Comparison of ENCODE assay signal across 1 cellular context in genomic region chr17:77372444-77373297, GRCh38.
A peak's percentile ranks its signal among the peaks of the same experiment; 100 is the strongest.
TF ChIP-seq lines count a peak whose summit lies in the region.

No MANE protein-coding gene starts in this region.

TF ChIP-seq in HepG2, 621 proteins besides CTCF, POLR2A, EP300 and RAD21 (continued from another document and continues in another):
- TF ChIP-seq ZHX1 (CRISPR knock-in tag; IDR thresholded peaks at IDR 0.05; ENCODE audit: low read depth), result no peak
- TF ChIP-seq KDM1A (CRISPR knock-in tag; IDR thresholded peaks at IDR 0.05), result peak; percentile 13; the same call in 1 of the 2 replicates
- TF ChIP-seq NFE2L2 (IDR thresholded peaks at IDR 0.05; ENCODE audit: low read length), result no peak
- TF ChIP-seq ZNF318 (CRISPR knock-in tag; IDR thresholded peaks at IDR 0.05), result peak; percentile 87
- no peak for TF ChIP-seq ZSCAN30 (CRISPR knock-in tag; IDR thresholded peaks at IDR 0.05)
- peak; percentile 61 for TF ChIP-seq HNF1B (CRISPR knock-in tag; IDR thresholded peaks at IDR 0.05)
- no peak for TF ChIP-seq IKZF1 (IDR thresholded peaks at IDR 0.05)
- TF ChIP-seq SIN3A (IDR thresholded peaks at IDR 0.05; ENCODE audit: borderline replicate concordance, low read depth, low read length), result peak; percentile 66
- peak; percentile 87 for TF ChIP-seq HNRNPL (IDR thresholded peaks at IDR 0.05; ENCODE audit: low read depth, low read length)
- TF ChIP-seq RFXANK (CRISPR knock-in tag; IDR thresholded peaks at IDR 0.05), result peak; percentile 49; the same call in 1 of the 2 replicates
- peak; percentile 15; the same call in 1 of the 2 replicates for TF ChIP-seq TFE3 (CRISPR knock-in tag; IDR thresholded peaks at IDR 0.05)
- peak; percentile 77 for TF ChIP-seq IRF2 (CRISPR knock-in tag; IDR thresholded peaks at IDR 0.05)
- TF ChIP-seq, protein P1, sequence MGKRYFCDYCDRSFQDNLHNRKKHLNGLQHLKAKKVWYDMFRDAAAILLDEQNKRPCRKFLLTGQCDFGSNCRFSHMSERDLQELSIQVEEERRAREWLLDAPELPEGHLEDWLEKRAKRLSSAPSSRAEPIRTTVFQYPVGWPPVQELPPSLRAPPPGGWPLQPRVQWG (CRISPR knock-in tag; IDR thresholded peaks at IDR 0.05; ENCODE audit: borderline replicate concordance, low read depth), result no peak
- TF ChIP-seq MAZ (IDR thresholded peaks at IDR 0.05; ENCODE audit: borderline replicate concordance, low read depth, low read length), result peak; percentile 94
- peak; percentile 99 for TF ChIP-seq MAZ (CRISPR knock-in tag; IDR thresholded peaks at IDR 0.05; ENCODE audit: low read depth)
- TF ChIP-seq ZBTB3 (CRISPR knock-in tag; IDR thresholded peaks at IDR 0.05; ENCODE audit: borderline replicate concordance, low read depth), result peak; percentile 60; the same call in 1 of the 2 replicates
- peak; percentile 80; the same call in 1 of the 2 replicates for TF ChIP-seq ZSCAN20 (CRISPR knock-in tag; IDR thresholded peaks at IDR 0.05; ENCODE audit: borderline replicate concordance)
- TF ChIP-seq RARA (CRISPR knock-in tag; IDR thresholded peaks at IDR 0.05), result peak; percentile 62
- peak; percentile 41; the same call in 1 of the 2 replicates for TF ChIP-seq FOSL2 (CRISPR knock-in tag; IDR thresholded peaks at IDR 0.05)
- TF ChIP-seq, protein P2, sequence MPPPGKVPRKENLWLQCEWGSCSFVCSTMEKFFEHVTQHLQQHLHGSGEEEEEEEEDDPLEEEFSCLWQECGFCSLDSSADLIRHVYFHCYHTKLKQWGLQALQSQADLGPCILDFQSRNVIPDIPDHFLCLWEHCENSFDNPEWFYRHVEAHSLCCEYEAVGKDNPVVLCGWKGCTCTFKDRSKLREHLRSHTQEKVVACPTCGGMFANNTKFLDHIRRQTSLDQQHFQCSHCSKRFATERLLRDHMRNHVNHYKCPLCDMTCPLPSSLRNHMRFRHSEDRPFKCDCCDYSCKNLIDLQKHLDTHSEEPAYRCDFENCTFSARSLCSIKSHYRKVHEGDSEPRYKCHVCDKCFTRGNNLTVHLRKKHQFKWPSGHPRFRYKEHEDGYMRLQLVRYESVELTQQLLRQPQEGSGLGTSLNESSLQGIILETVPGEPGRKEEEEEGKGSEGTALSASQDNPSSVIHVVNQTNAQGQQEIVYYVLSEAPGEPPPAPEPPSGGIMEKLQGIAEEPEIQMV (CRISPR knock-in tag; IDR thresholded peaks at IDR 0.05; ENCODE audit: low read depth), result no peak
- TF ChIP-seq TGIF2 (CRISPR knock-in tag; IDR thresholded peaks at IDR 0.05), result peak; percentile 20; the same call in 1 of the 2 replicates
- peak; percentile 27; the same call in 1 of the 2 replicates for TF ChIP-seq STAG1 (CRISPR knock-in tag; IDR thresholded peaks at IDR 0.05)
- no peak; the same call in 1 of the 2 replicates for TF ChIP-seq ZNF234 (CRISPR knock-in tag; conservative IDR thresholded peaks at IDR 0.05)
- TF ChIP-seq ZNF205 (CRISPR knock-in tag; IDR thresholded peaks at IDR 0.05), result 0 out of 2 replicates have a peak, but pooled peaks have one; percentile 23
- TF ChIP-seq ZNF280B (CRISPR knock-in tag; IDR thresholded peaks at IDR 0.05; ENCODE audit: borderline replicate concordance), result peak; percentile 70
- no peak for TF ChIP-seq DDIT3 (CRISPR knock-in tag; IDR thresholded peaks at IDR 0.05)
- TF ChIP-seq ZNF567 (CRISPR knock-in tag; IDR thresholded peaks at IDR 0.05; ENCODE audit: borderline replicate concordance), result no peak; the same call in 1 of the 2 replicates
- TF ChIP-seq HOMEZ (CRISPR knock-in tag; IDR thresholded peaks at IDR 0.05; ENCODE audit: low read depth), result peak; percentile 46; the same call in 1 of the 2 replicates
- TF ChIP-seq, protein P3, sequence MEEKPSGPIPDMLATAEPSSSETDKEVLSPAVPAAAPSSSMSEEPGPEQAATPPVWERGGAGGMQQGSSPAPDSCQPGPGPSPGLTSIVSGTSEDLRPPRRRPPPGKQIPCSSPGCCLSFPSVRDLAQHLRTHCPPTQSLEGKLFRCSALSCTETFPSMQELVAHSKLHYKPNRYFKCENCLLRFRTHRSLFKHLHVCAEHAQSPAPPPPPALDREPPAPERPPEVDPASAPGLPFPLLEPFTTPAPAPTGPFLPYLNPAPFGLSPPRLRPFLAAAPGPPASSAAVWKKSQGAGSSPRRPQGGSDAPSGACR (CRISPR knock-in tag; IDR thresholded peaks at IDR 0.05), result no peak
- TF ChIP-seq ZNF138 (CRISPR knock-in tag; IDR thresholded peaks at IDR 0.05; ENCODE audit: low read depth), result peak; percentile 41; the same call in 1 of the 2 replicates
- peak; percentile 62 for TF ChIP-seq ASH2L (IDR thresholded peaks at IDR 0.05; ENCODE audit: insufficient read length, low read depth, low read length)
- TF ChIP-seq ZNF510 (CRISPR knock-in tag; IDR thresholded peaks at IDR 0.05; ENCODE audit: low read depth), result no peak
- TF ChIP-seq ZNF816 (CRISPR knock-in tag; IDR thresholded peaks at IDR 0.05; ENCODE audit: borderline replicate concordance), result 0 out of 2 replicates have a peak, but pooled peaks have one; percentile 61
- peak; percentile 90 for TF ChIP-seq ZNF274 (CRISPR knock-in tag; IDR thresholded peaks at IDR 0.05)
- 0 out of 2 replicates have a peak, but pooled peaks have one; percentile 6 for TF ChIP-seq TBX3 (IDR thresholded peaks at IDR 0.05; ENCODE audit: borderline replicate concordance)
- peak; percentile 71 for TF ChIP-seq ZNF607 (CRISPR knock-in tag; IDR thresholded peaks at IDR 0.05; ENCODE audit: borderline replicate concordance)
- TF ChIP-seq ZNF549 (CRISPR knock-in tag; IDR thresholded peaks at IDR 0.05), result no peak
